Comparison of ENCODE assay signal across 38 cellular contexts in genomic region chr20:61861858-61862257, GRCh38.
"Had no signal": no experiment of that assay in that cellular context is flagged by ENCODE, and none has a peak within 500 bp of the region (broad histone marks: within the 10 kb centered on the region; RNA-seq: fewer than 3 reads in every experiment).

No MANE protein-coding gene starts in this region.

- H3K27me3 ChIP-seq: adrenal gland, ascending aorta, body of pancreas, brain microvascular endothelial cell, cardiac muscle cell had no signal

- H3K9me3 ChIP-seq: adrenal gland, ascending aorta, body of pancreas, breast epithelium had no signal

- H3K27ac ChIP-seq: adrenal gland, ascending aorta, body of pancreas, brain microvascular endothelial cell, breast epithelium, cardiac muscle cell had no signal

- H3K4me3 Mint-ChIP-seq: activated naive CD4-positive, alpha-beta T cell treated with anti-CD3 and anti-CD28 coated beads for 36 hours; activated naive CD4-positive, alpha-beta T cell treated with anti-CD3 and anti-CD28 coated beads, Interleukin-2, amount 10 ng/mL, durations not matched to agents 7 days and 5 days; activated naive CD4-positive, alpha-beta T cell treated with anti-CD3 and anti-CD28 coated beads, Interleukin-2, amount 50 U/mL, for 24 hours; activated naive CD8-positive, alpha-beta T cell; activated naive CD8-positive, alpha-beta T cell treated with anti-CD3 and anti-CD28 coated beads for 36 hours; activated naive CD8-positive, alpha-beta T cell treated with anti-CD3 and anti-CD28 coated beads, Interleukin-2, amount 10 ng/mL, durations not matched to agents 7 days and 5 days; activated naive CD8-positive, alpha-beta T cell treated with anti-CD3 and anti-CD28 coated beads, Interleukin-2, amount 50 U/mL, for 24 hours; activated T-cell treated with anti-CD3 and anti-CD28 coated beads, Interleukin-2, amount 50 U/mL, for 24 hours; activated T-cell treated with anti-CD3 and anti-CD28 coated beads, Interleukin-2, amount 50 U/mL, for 4 hours; activated T-cell treated with anti-CD3 and anti-CD28 coated beads, Interleukin-2, amount 50 U/mL, for 72 hours; activated T-helper 1 cell treated with anti-CD3 and anti-CD28 coated beads, Interleukin-12 subunit alpha, Interleukin-12 subunit beta, Interleukin-2, Interleukin-4 antibody, amounts not matched to agents 30 ng/mL and 10 ng/mL and 1 ng/mL, durations not matched to agents 14 hours and 24 hours and 36 hours; activated T-helper 17 cell treated with anti-CD3 and anti-CD28 coated beads, Interleukin-2, amount 50 U/mL, for 72 hours; brain; central memory CD8-positive, alpha-beta T cell had no signal

- H3K4me3 ChIP-seq: adrenal gland, ascending aorta, body of pancreas, breast epithelium, cardiac muscle cell had no signal

- H3K36me3 Mint-ChIP-seq: activated naive CD4-positive, alpha-beta T cell treated with anti-CD3 and anti-CD28 coated beads, Interleukin-2, amount 10 ng/mL, durations not matched to agents 7 days and 5 days; activated naive CD4-positive, alpha-beta T cell treated with anti-CD3 and anti-CD28 coated beads, Interleukin-2, amount 50 U/mL, for 24 hours; activated naive CD4-positive, alpha-beta T cell treated with anti-CD3 and anti-CD28 coated beads, Interleukin-2, amount 50 U/mL, for 72 hours; activated naive CD8-positive, alpha-beta T cell; activated naive CD8-positive, alpha-beta T cell treated with anti-CD3 and anti-CD28 coated beads for 36 hours; activated naive CD8-positive, alpha-beta T cell treated with anti-CD3 and anti-CD28 coated beads, Interleukin-2, amount 10 ng/mL, durations not matched to agents 7 days and 5 days; brain had no signal

- ATAC-seq: activated naive CD4-positive, alpha-beta T cell treated with anti-CD3 and anti-CD28 coated beads, Interleukin-2, amount 50 U/mL, for 72 hours; activated naive CD8-positive, alpha-beta T cell treated with anti-CD3 and anti-CD28 coated beads, Interleukin-2, amount 50 U/mL, for 24 hours; activated T-cell treated with anti-CD3 and anti-CD28 coated beads, Interleukin-2, amount 50 U/mL, for 4 hours; activated T-cell treated with anti-CD3 and anti-CD28 coated beads, Interleukin-2, amount 50 U/mL, for 72 hours; activated T-helper 17 cell treated with anti-CD3 and anti-CD28 coated beads, Interleukin-2, amount 50 U/mL, for 72 hours; body of pancreas had no signal

- H3K27ac Mint-ChIP-seq: activated naive CD4-positive, alpha-beta T cell treated with anti-CD3 and anti-CD28 coated beads for 36 hours; activated naive CD4-positive, alpha-beta T cell treated with anti-CD3 and anti-CD28 coated beads, Interleukin-2, amount 10 ng/mL, durations not matched to agents 7 days and 5 days; activated naive CD4-positive, alpha-beta T cell treated with anti-CD3 and anti-CD28 coated beads, Interleukin-2, amount 50 U/mL, for 24 hours; activated naive CD8-positive, alpha-beta T cell; activated naive CD8-positive, alpha-beta T cell treated with anti-CD3 and anti-CD28 coated beads for 36 hours; activated naive CD8-positive, alpha-beta T cell treated with anti-CD3 and anti-CD28 coated beads, Interleukin-2, amount 10 ng/mL, durations not matched to agents 7 days and 5 days; activated naive CD8-positive, alpha-beta T cell treated with anti-CD3 and anti-CD28 coated beads, Interleukin-2, amount 50 U/mL, for 24 hours; activated T-cell treated with anti-CD3 and anti-CD28 coated beads, Interleukin-2, amount 50 U/mL, for 24 hours; activated T-cell treated with anti-CD3 and anti-CD28 coated beads, Interleukin-2, amount 50 U/mL, for 72 hours; activated T-helper 1 cell treated with anti-CD3 and anti-CD28 coated beads, Interleukin-12 subunit alpha, Interleukin-12 subunit beta, Interleukin-2, Interleukin-4 antibody, amounts not matched to agents 30 ng/mL and 10 ng/mL and 1 ng/mL, durations not matched to agents 14 hours and 24 hours and 36 hours; activated T-helper 17 cell treated with anti-CD3 and anti-CD28 coated beads, Interleukin-2, amount 50 U/mL, for 72 hours; activated T-helper 2 cell treated with anti-CD3 and anti-CD28 coated beads, Interferon-gamma antibody, Interleukin-2, Interleukin-4, amounts not matched to agents 10 μg/mL and 5 μg/mL and 100 μg/mL, durations not matched to agents 14 hours and 24 hours and 36 hours had no signal

- H3K36me3 ChIP-seq: adrenal gland, ascending aorta, brain microvascular endothelial cell, breast epithelium, cardiac muscle cell had no signal

- H3K4me1 ChIP-seq: adrenal gland, ascending aorta, body of pancreas, breast epithelium had no signal

- H3K27me3 Mint-ChIP-seq: activated naive CD4-positive, alpha-beta T cell treated with anti-CD3 and anti-CD28 coated beads, Interleukin-2, amount 10 ng/mL, durations not matched to agents 7 days and 5 days; activated naive CD4-positive, alpha-beta T cell treated with anti-CD3 and anti-CD28 coated beads, Interleukin-2, amount 50 U/mL, for 24 hours; activated naive CD8-positive, alpha-beta T cell; activated naive CD8-positive, alpha-beta T cell treated with anti-CD3 and anti-CD28 coated beads for 36 hours; activated naive CD8-positive, alpha-beta T cell treated with anti-CD3 and anti-CD28 coated beads, Interleukin-2, amount 50 U/mL, for 24 hours; activated T-helper 17 cell treated with anti-CD3 and anti-CD28 coated beads, Interleukin-2, amount 50 U/mL, for 72 hours; brain; central memory CD8-positive, alpha-beta T cell had no signal

- H3K4me1 Mint-ChIP-seq: activated naive CD4-positive, alpha-beta T cell treated with anti-CD3 and anti-CD28 coated beads, Interleukin-2, amount 50 U/mL, for 24 hours; activated naive CD8-positive, alpha-beta T cell treated with anti-CD3 and anti-CD28 coated beads for 36 hours; activated naive CD8-positive, alpha-beta T cell treated with anti-CD3 and anti-CD28 coated beads, Interleukin-2, amount 50 U/mL, for 24 hours; activated T-helper 17 cell treated with anti-CD3 and anti-CD28 coated beads, Interleukin-2, amount 50 U/mL, for 72 hours; brain; central memory CD8-positive, alpha-beta T cell had no signal

- DNase-seq: activated effector memory CD4-positive, alpha-beta T cell treated with anti-CD3 and anti-CD28 coated beads, Interleukin-2, amount 50 U/mL, for 16 hours; activated effector memory CD4-positive, alpha-beta T cell treated with Interleukin-2 at 50 U/mL for 16 hours; activated gamma-delta T cell; activated gamma-delta T cell treated with Interleukin-2 at 50 U/mL for 16 hours; activated naive CD4-positive, alpha-beta T cell; activated naive CD4-positive, alpha-beta T cell treated with anti-CD3 and anti-CD28 coated beads for 36 hours; activated naive CD4-positive, alpha-beta T cell treated with anti-CD3 and anti-CD28 coated beads, Interleukin-2, amount 10 ng/mL, durations not matched to agents 7 days and 5 days; activated naive CD4-positive, alpha-beta T cell treated with anti-CD3 and anti-CD28 coated beads, Interleukin-2, amount 50 U/mL, for 16 hours; activated naive CD4-positive, alpha-beta T cell treated with Interleukin-2 at 50 U/mL for 16 hours; activated naive CD8-positive, alpha-beta T cell treated with anti-CD3 and anti-CD28 coated beads for 36 hours; activated naive CD8-positive, alpha-beta T cell treated with anti-CD3 and anti-CD28 coated beads, Interleukin-2, amount 10 ng/mL, durations not matched to agents 7 days and 5 days; activated naive CD8-positive, alpha-beta T cell treated with anti-CD3 and anti-CD28 coated beads, Interleukin-2, amount 50 U/mL, for 24 hours; activated T-cell treated with anti-CD3 and anti-CD28 coated beads, Interleukin-2, amount 50 U/mL, for 1 hour; activated T-cell treated with anti-CD3 and anti-CD28 coated beads, Interleukin-2, amount 50 U/mL, for 24 hours; activated T-cell treated with anti-CD3 and anti-CD28 coated beads, Interleukin-2, amount 50 U/mL, for 4 hours; activated T-cell treated with anti-CD3 and anti-CD28 coated beads, Interleukin-2, amount 50 U/mL, for 48 hours; activated T-cell treated with anti-CD3 and anti-CD28 coated beads, Interleukin-2, amount 50 U/mL, for 72 hours; adrenal gland; amniotic stem cell; amygdala; anterior cingulate cortex; aorta; body of pancreas; brain microvascular endothelial cell; caudate nucleus; central memory CD4-positive, alpha-beta T cell; cerebellar nuclear complex had no signal
